Comparison of ENCODE assay signal across 17 cellular contexts in the genomic region with DNA sequence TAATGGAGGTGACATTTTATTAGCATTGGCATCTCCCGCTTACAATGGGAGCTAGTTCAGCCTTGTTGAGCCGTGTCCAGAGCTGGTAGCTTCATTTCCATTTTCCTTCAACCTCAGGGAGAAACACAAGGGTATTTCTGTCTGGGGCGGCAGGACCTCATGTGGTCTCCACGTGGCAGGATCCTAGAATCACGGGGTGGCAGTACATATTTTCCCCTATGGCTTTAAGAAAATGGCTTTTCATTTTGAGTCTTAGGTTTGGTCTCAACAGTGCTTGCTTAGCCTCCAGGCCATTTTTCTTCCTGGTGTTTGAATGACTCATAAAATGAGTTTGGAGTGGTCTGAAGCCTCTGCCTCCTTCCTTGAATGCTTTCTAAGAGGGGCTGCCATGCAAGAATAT. TPM values are rescaled to one million over a fixed set of nuclear protein-coding genes. Genes with fewer than 3 reads are reported as not detected.
DNase-seq lines count a peak whose midpoint lies in the region; ATAC-seq, FAIRE-seq and TF ChIP-seq lines count a peak whose summit lies in the region.
"Had no signal": no experiment of that assay in that cellular context is flagged by ENCODE, and none has a peak within 500 bp of the region (broad histone marks: within the 10 kb centered on the region; RNA-seq: fewer than 3 reads in every experiment).

No MANE protein-coding gene starts in this region.

- POLR2A ChIA-PET in HepG2 (lab: Yijun Ruan, JAX): interaction anchor here (1.1 kb wide), 1 partner anchor 13 kb away, joined by 3 read pairs; no protein-coding TSS in a partner anchor

- H3K27me3 Mint-ChIP-seq in endodermal cell (ENCODE audit: insufficient read depth): no peaks in the 10 kb centered on the region
- H3K27me3 Mint-ChIP-seq in progenitor cell of endocrine pancreas: peaks cover 3% of the 10 kb centered on the region

- TF ChIP-seq CTCF in endodermal cell (conservative IDR thresholded peaks at IDR 0.05) (no peak), HepG2 (CRISPR knock-in tag; IDR thresholded peaks at IDR 0.05) (no peak), progenitor cell of endocrine pancreas (IDR thresholded peaks at IDR 0.05; ENCODE audit: unreplicated experiment) (no peak)

- in situ Hi-C loops in GM23248 (cut with MboI): no loop called here
- in situ Hi-C loops in HepG2 (cut with HindIII; ENCODE audit: extremely low pct_ligation_motif_present, low pct_unique_long_range_greater_than_20kb): no loop called here

- CTCF ChIA-PET in HepG2 (lab: Yijun Ruan, JAX; ENCODE audit: low intra/inter-chr PET ratio, low total read pairs): no interaction called here

- ATAC-seq in HepG2: no peak
- ATAC-seq in GM18909 (IDR thresholded peaks at IDR 0.05; ENCODE audit: poor library complexity, unreplicated experiment): no peak
- ATAC-seq: mucosa of descending colon had no signal

- TF ChIP-seq RAD21 in HepG2 (CRISPR knock-in tag; IDR thresholded peaks at IDR 0.05): no peak

- peak overlapping the region; percentile 75 for H2AFZ ChIP-seq in GM23248
- H2AFZ ChIP-seq in HepG2 (ENCODE audit: low read length): no peak overlapping the region

- H3K27ac ChIP-seq in GM23248 (no peak overlapping the region), endodermal cell (ENCODE audit: low read depth, low read length) (no peak overlapping the region), HepG2 (ENCODE audit: extremely low read length, insufficient read depth, low read length) (no peak overlapping the region)
- H3K27ac ChIP-seq: HL-60, KMS-11 had no signal

- no peak overlapping the region; the same call in 1 of the 2 replicates for H3K9ac ChIP-seq in GM23248
- no peak overlapping the region for H3K9ac ChIP-seq in endodermal cell (ENCODE audit: extremely low read depth, low read length, poor library complexity, severe bottlenecking)
- H3K9ac ChIP-seq in HepG2 (ENCODE audit: insufficient read depth, low read depth, low read length): no peak overlapping the region
- H3K9ac ChIP-seq: KMS-11 had no signal

- intact Hi-C loops in posterior vena cava (cut with DNase I) (no loop called here), HepG2 (cut with micrococcal nuclease; ENCODE audit: unreplicated experiment) (no loop called here)

- H3K9me2 ChIP-seq in GM23248 (ENCODE audit: insufficient read depth): no peaks in the 10 kb centered on the region

- BruUV-seq in HepG2 (replicated peaks; lab: Mats Ljungman, UMichigan): no TSS peak

- H3K36me3 ChIP-seq in GM23248 (ENCODE audit: low read depth) (no peaks in the 10 kb centered on the region), endodermal cell (ENCODE audit: control insufficient read depth, insufficient read depth, low read length) (no peaks in the 10 kb centered on the region), HepG2 (replicated peaks in 1 of 2; ENCODE audit: control insufficient read depth in 1 of 2, insufficient read depth in 2 of 2, low read length in 2 of 2) (peaks cover 2 to 17% of the 10 kb centered on the region in 2 experiments; a peak in 3 of 5 replicates)

- H3K4me3 ChIP-seq in GM23248 (peak overlapping the region; percentile 49), endodermal cell (ENCODE audit: low read length) (no peak overlapping the region), HepG2 (replicated peaks in 1 of 3; ENCODE audit: insufficient read depth in 1 of 3, low read depth in 2 of 3, low read length in 3 of 3) (no peak overlapping the region)
- H3K4me3 ChIP-seq: mucosa of descending colon had no signal

- H3K4me3 Mint-ChIP-seq in endodermal cell (no peak overlapping the region), progenitor cell of endocrine pancreas (ENCODE audit: low read depth) (no peak overlapping the region)

- peaks cover 19% of the 10 kb centered on the region for H3K4me1 ChIP-seq in GM23248 (ENCODE audit: insufficient read depth)
- no peaks in the 10 kb centered on the region for H3K4me1 ChIP-seq in endodermal cell (ENCODE audit: control insufficient read depth, insufficient read depth, low read length)
- peaks cover 37% of the 10 kb centered on the region for H3K4me1 ChIP-seq in HepG2 (ENCODE audit: insufficient read depth, low read length)

- H3K4me1 Mint-ChIP-seq in endodermal cell (peaks cover 25% of the 10 kb centered on the region), progenitor cell of endocrine pancreas (ENCODE audit: low read depth) (peaks cover 4% of the 10 kb centered on the region)

- no peak for TF ChIP-seq POLR2A in HepG2 (IDR thresholded peaks at IDR 0.05; ENCODE audit: insufficient read depth in 1 of 2, low read depth in 2 of 2, low read length in 2 of 2)

- no peaks in the 10 kb centered on the region for H3K27me3 ChIP-seq in GM23248 (replicated peaks; ENCODE audit: insufficient read depth)
- H3K27me3 ChIP-seq in endodermal cell (ENCODE audit: control insufficient read depth, insufficient read depth, low read length, poor library complexity, severe bottlenecking): no peaks in the 10 kb centered on the region
- no peaks in the 10 kb centered on the region for H3K27me3 ChIP-seq in HepG2 (ENCODE audit: control insufficient read depth in 1 of 2, insufficient read depth in 2 of 2, low read length in 2 of 2)

- H3K9me3 Mint-ChIP-seq in endodermal cell: no peaks in the 10 kb centered on the region
- H3K9me3 Mint-ChIP-seq in progenitor cell of endocrine pancreas (ENCODE audit: low read depth): no peaks in the 10 kb centered on the region

- H3K27ac Mint-ChIP-seq in endodermal cell (no peak overlapping the region), progenitor cell of endocrine pancreas (no peak overlapping the region)

- peaks cover 60% of the 10 kb centered on the region for H3K79me2 ChIP-seq in GM23248 (ENCODE audit: insufficient read depth)
- peaks cover 73% of the 10 kb centered on the region for H3K79me2 ChIP-seq in HepG2 (ENCODE audit: insufficient read depth, low read length)

- H3K9me3 ChIP-seq in GM23248 (ENCODE audit: low read depth) (no peaks in the 10 kb centered on the region), endodermal cell (ENCODE audit: control insufficient read depth, low read length) (no peaks in the 10 kb centered on the region), HepG2 (ENCODE audit: low read length) (no peaks in the 10 kb centered on the region)
- H3K9me3 ChIP-seq: mucosa of descending colon had no signal

- H4K20me1 ChIP-seq in GM23248 (ENCODE audit: insufficient read depth) (no peaks in the 10 kb centered on the region), HepG2 (ENCODE audit: insufficient read depth, low read length) (no peaks in the 10 kb centered on the region)

- 9 to 10% methylated on average over 5 of the region's 5 CpGs for WGBS in GM23248 (ENCODE audit: low coverage in 1 of 2, low lambda C conversion rate in 2 of 2, missing lambda C conversion rate in 2 of 2), 2 experiments
- 76 to 81% methylated on average over 2 to 5 of the region's 5 CpGs for WGBS in endodermal cell (ENCODE audit: insufficient coverage in 1 of 2, insufficient read length in 1 of 2), 2 experiments
- 100% methylated on average over 5 of the region's 5 CpGs for WGBS in HepG2 (ENCODE audit: low lambda C conversion rate)

- DNase-seq in GM23248: peak; percentile 59
- peak; percentile 84 for DNase-seq in RPMI7951 (ENCODE audit: low read depth)
- DNase-seq in endodermal cell: peak; percentile 43
- peak; percentile 54 for DNase-seq in posterior vena cava (ENCODE audit: low spot score)
- no peak for DNase-seq in HepG2 (ENCODE audit: low spot score)
- no peak for DNase-seq in progenitor cell of endocrine pancreas (ENCODE audit: low spot score, unreplicated experiment)
- no peak for DNase-seq in stimulated activated CD4-positive, alpha-beta T cell treated with anti-CD3 and anti-CD28 coated beads, Interleukin-4, amount 100 ng/mL, for 1 hour
- DNase-seq: activated CD4-positive, alpha-beta T cell treated with anti-CD3 and anti-CD28 coated beads for 4 hours; activated naive CD4-positive, alpha-beta T cell treated with anti-CD3 and anti-CD28 coated beads, Interleukin-2, amount 50 U/mL, for 16 hours; mucosa of descending colon; NK-92 treated with Interleukin-12 subunit alpha and Interleukin-12 subunit beta, amount 100 ng/mL, for 24 hours; SHP77 treated with DMSO at 0.1 percent for 48 hours; stimulated activated CD4-positive, alpha-beta T cell treated with anti-CD3 and anti-CD28 coated beads, Interleukin-4, amount 100 ng/mL, for 24 hours; T-helper 9 cell had no signal

- H3K36me3 Mint-ChIP-seq in endodermal cell (ENCODE audit: low read depth) (peaks cover 3% of the 10 kb centered on the region), progenitor cell of endocrine pancreas (ENCODE audit: insufficient read depth) (no peaks in the 10 kb centered on the region)

- no peak for TF ChIP-seq EP300 in HepG2 (IDR thresholded peaks at IDR 0.05; ENCODE audit: low read depth in 2 of 2, low read length in 2 of 2)
- no peak for TF ChIP-seq EP300 in HepG2 (CRISPR knock-in tag; IDR thresholded peaks at IDR 0.05; ENCODE audit: borderline replicate concordance)

- H3K4me2 ChIP-seq in GM23248 (ENCODE audit: unreplicated experiment): peak overlapping the region; percentile 82
- no peak overlapping the region for H3K4me2 ChIP-seq in HepG2 (ENCODE audit: low read depth, low read length)
- H3K4me2 ChIP-seq: KMS-11 had no signal

- no peak for FAIRE-seq in HepG2 (lab: Jason Lieb, UNC)

- H3F3A ChIP-seq in GM23248 (ENCODE audit: insufficient read depth): no peaks in the 10 kb centered on the region

RNA-seq across cellular contexts. Expression of gene CABLES1, which starts 20.3 kb away (rescaled TPM):
- total RNA-seq in GM23248 (2014; rRNA removed; shearing (Covaris generic)): 5.7 and 8.9 TPM in 2 replicates
- polyA plus RNA-seq in GM23248 (2016; fragmentation: Nextera tagmentation; extraction: Ambion mirVana) (1.3 and 2.4 TPM in 2 replicates), HepG2 (2011; rRNA removed) (14.7 and 15.5 TPM in 2 replicates)
- total RNA-seq in RPMI7951 (2014; rRNA removed; shearing (Covaris generic)): 0.88 and 1.9 TPM in 2 replicates
- total RNA-seq in endodermal cell (10 to 100 TPM in 1 of 2 donors, 1 to 10 TPM in 1; 9.9 to 16.7 TPM), posterior vena cava (10 to 100 TPM in 1 of 2 donors, 1 to 10 TPM in 1; 9.3 to 10.8 TPM), HepG2 (2016; rRNA removed; fragmentation: Illumina TruSeq; extraction: Trizol) (25.8 and 32.4 TPM in 2 replicates), progenitor cell of endocrine pancreas (4.2 and 4.8 TPM in 2 replicates)
- 4.5 TPM for polyA plus RNA-seq in endodermal cell (2013, experiment 1 of 2)
- polyA plus RNA-seq in endodermal cell (2013, experiment 2 of 2): 4.3 TPM
- total RNA-seq in HepG2 (2016; cell fraction: cytosol; rRNA removed; fragmentation: Illumina TruSeq; extraction: Trizol; ENCODE audit: low read depth): 7.2 and 8.8 TPM in 2 replicates
- total RNA-seq in HepG2 (2016; cell fraction: insoluble cytoplasmic fraction; rRNA removed; fragmentation: Illumina TruSeq; extraction: Trizol): 24.2 and 25.8 TPM in 2 replicates
- total RNA-seq in HepG2 (2016; cell fraction: membrane; rRNA removed; fragmentation: Illumina TruSeq; extraction: Trizol): 31.6 and 31.8 TPM in 2 replicates
- total RNA-seq in HepG2 (2016; cell fraction: nucleus; rRNA removed; fragmentation: Illumina TruSeq; extraction: Trizol): 23.4 and 24.3 TPM in 2 replicates
- polyA plus RNA-seq in HepG2 (2011; cell fraction: cytosol; rRNA removed): 11.3 and 13.8 TPM in 2 replicates
- 13.3 and 13.6 TPM in 2 replicates for polyA plus RNA-seq in HepG2 (2011; cell fraction: nucleus; rRNA removed)
- 21.4 and 30.0 TPM in 2 replicates for polyA plus RNA-seq in HepG2 (2012)
- polyA plus RNA-seq in HepG2 (2016; cell fraction: cytosol; fragmentation: Illumina TruSeq; extraction: Trizol; ENCODE audit: low read depth): 8.1 and 10.3 TPM in 2 replicates
- polyA plus RNA-seq in HepG2 (2016; cell fraction: insoluble cytoplasmic fraction; fragmentation: Illumina TruSeq; extraction: Trizol; ENCODE audit: low read depth): 31.8 and 42.4 TPM in 2 replicates
- 27.2 and 29.8 TPM in 2 replicates for polyA plus RNA-seq in HepG2 (2016; cell fraction: membrane; fragmentation: Illumina TruSeq; extraction: Trizol; ENCODE audit: low read depth)
- 28.1 and 31.7 TPM in 2 replicates for polyA plus RNA-seq in HepG2 (2016; cell fraction: nucleus; fragmentation: Illumina TruSeq; extraction: Trizol; ENCODE audit: insufficient read depth, low read depth)
- polyA minus RNA-seq in HepG2 (2011; rRNA and poly(A)+ RNA removed; ENCODE audit: low replicate concordance): 12.7 and 15.8 TPM in 2 replicates
- 12.3 and 13.9 TPM in 2 replicates for polyA minus RNA-seq in HepG2 (2011; cell fraction: cytosol; rRNA and poly(A)+ RNA removed)
- 26.8 and 35.3 TPM in 2 replicates for polyA minus RNA-seq in HepG2 (2011; cell fraction: nucleus; rRNA and poly(A)+ RNA removed)

Comparison
In these comparisons a context has a peak if more than half of its experiments do, and no peak if none do; other contexts are left out.
1. DNase-seq: peak in GM23248 (single experiment), RPMI7951 (single experiment), endodermal cell (single experiment) and posterior vena cava (single experiment); none in HepG2 (single experiment), progenitor cell of endocrine pancreas (single experiment) and stimulated activated CD4-positive, alpha-beta T cell treated with anti-CD3 and anti-CD28 coated beads, Interleukin-4, amount 100 ng/mL, for 1 hour (single experiment).